Comparison of ENCODE assay signal across 12 cellular contexts in the genomic region with DNA sequence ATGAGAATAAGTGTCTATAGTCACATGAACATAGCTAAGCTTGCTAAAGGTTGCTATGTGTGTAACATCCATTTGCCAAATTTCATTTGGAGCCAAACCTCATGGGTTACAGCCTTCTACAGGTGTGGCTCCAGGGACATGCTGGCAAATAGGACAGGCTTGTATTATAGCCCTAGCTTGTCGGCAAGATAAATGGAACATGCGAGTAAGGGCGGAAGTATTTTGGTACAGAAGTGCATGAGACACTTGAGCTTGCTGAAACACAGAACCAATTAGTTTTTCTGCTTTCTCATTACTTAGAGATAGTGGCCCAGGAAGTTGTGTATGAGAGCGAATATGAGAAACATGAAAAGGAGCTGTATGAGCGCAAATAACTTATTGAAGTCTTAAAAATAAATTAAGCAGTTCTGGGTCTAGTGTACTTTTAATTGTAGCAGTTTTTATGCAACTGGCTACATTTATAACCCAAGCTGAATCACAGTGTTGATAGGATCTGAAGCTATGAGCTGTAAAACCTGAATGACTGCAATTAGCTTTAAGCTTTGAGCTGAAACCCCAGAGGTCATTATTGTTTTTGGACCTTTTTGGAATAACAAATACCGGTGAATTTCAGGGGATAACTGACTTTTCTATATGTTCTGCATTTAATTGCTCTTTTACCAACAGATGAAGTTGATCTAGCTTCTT.
"Had no signal": no experiment of that assay in that cellular context is flagged by ENCODE, and none has a peak within 500 bp of the region (broad histone marks: within the 10 kb centered on the region; RNA-seq: fewer than 3 reads in every experiment).

No MANE protein-coding gene starts in this region.

- H3K36me3 ChIP-seq: adrenal gland, esophagus muscularis mucosa, heart left ventricle, left ventricle myocardium inferior, ovary, thyroid gland had no signal

- H3K9me3 ChIP-seq: adrenal gland, esophagus muscularis mucosa, heart left ventricle, left ventricle myocardium inferior, thyroid gland had no signal

- H3K27ac ChIP-seq: adrenal gland, dorsolateral prefrontal cortex, esophagus muscularis mucosa, heart left ventricle, left ventricle myocardium inferior, ovary, thyroid gland had no signal

- DNase-seq: activated CD4-positive, alpha-beta T cell treated with anti-CD3 and anti-CD28 coated beads for 48 hours; activated CD8-positive, alpha-beta T cell treated with anti-CD3 and anti-CD28 coated beads, Interleukin-2, amount 10 ng/mL, durations not matched to agents 7 days and 5 days; activated naive CD4-positive, alpha-beta T cell treated with anti-CD3 and anti-CD28 coated beads, Interleukin-2, amount 50 U/mL, for 16 hours; adrenal gland; dorsolateral prefrontal cortex; heart left ventricle; left ventricle myocardium inferior; ovary; retina; SIG-M5; thyroid gland had no signal

- H3K4me1 ChIP-seq: adrenal gland, esophagus muscularis mucosa, heart left ventricle, left ventricle myocardium inferior, thyroid gland had no signal

- H3K4me3 ChIP-seq: adrenal gland, dorsolateral prefrontal cortex, esophagus muscularis mucosa, heart left ventricle, left ventricle myocardium inferior, ovary, thyroid gland had no signal
